Comparison of ENCODE assay signal across 1 cellular context in genomic region chr7:25025218-25025671, GRCh38.
TF ChIP-seq lines count a peak whose summit lies in the region.

No MANE protein-coding gene starts in this region.

TF ChIP-seq in IMR-90, 13 proteins besides CTCF, POLR2A, EP300 and RAD21 (continued from another document):
- TF ChIP-seq CEBPB (IDR thresholded peaks at IDR 0.05; ENCODE audit: low read depth, low read length) (0 out of 2 replicates have a peak, but pooled peaks have one; percentile 15), MAZ (IDR thresholded peaks at IDR 0.05; ENCODE audit: borderline replicate concordance, low read depth, low read length) (no peak), CHD1 (IDR thresholded peaks at IDR 0.05; ENCODE audit: low read depth, low read length) (no peak), NFE2L2 (IDR thresholded peaks at IDR 0.05; ENCODE audit: low read depth, low read length) (no peak), MAFK (IDR thresholded peaks at IDR 0.05; ENCODE audit: low read depth, low read length) (peak; percentile 87), RFX5 (IDR thresholded peaks at IDR 0.05; ENCODE audit: low read depth, low read length) (no peak), MXI1 (IDR thresholded peaks at IDR 0.05; ENCODE audit: borderline replicate concordance, low read depth, low read length) (no peak), RCOR1 (IDR thresholded peaks at IDR 0.05; ENCODE audit: insufficient replicate concordance, low read length) (no peak), BHLHE40 (IDR thresholded peaks at IDR 0.05; ENCODE audit: low read depth, low read length) (no peak)
